ENCODE assay signal across 9 cellular contexts in genomic region chr20:46683939-46684750, GRCh38. TPM values are rescaled to one million over a fixed set of nuclear protein-coding genes. Genes with fewer than 3 reads are reported as not detected.
DNase-seq lines count a peak whose midpoint lies in the region; ATAC-seq, FAIRE-seq and TF ChIP-seq lines count a peak whose summit lies in the region.
"Had no signal": no experiment of that assay in that cellular context is flagged by ENCODE, and none has a peak within 500 bp of the region (broad histone marks: within the 10 kb centered on the region; RNA-seq: fewer than 3 reads in every experiment).

No MANE protein-coding gene starts in this region.

- in situ Hi-C loops in HepG2 (cut with HindIII; ENCODE audit: extremely low pct_ligation_motif_present, low pct_unique_long_range_greater_than_20kb), result loop anchor here (5.0 kb wide), 3 partner anchors 37 to 162 kb away; no protein-coding TSS in a partner anchor

- intact Hi-C loops in colonic mucosa (cut with DNase I) (loop anchor here (5.0 to 10.0 kb wide), 2 partner anchors 119 to 162 kb away; no protein-coding TSS in a partner anchor), HepG2 (cut with micrococcal nuclease; ENCODE audit: unreplicated experiment) (no loop called here), vagina (cut with DNase I) (loop anchor here (10.0 kb wide), 1 partner anchor 119 kb away; no protein-coding TSS in a partner anchor)

- no peak overlapping the region for H3K27ac ChIP-seq in colonic mucosa
- H3K27ac ChIP-seq in HepG2 (ENCODE audit: extremely low read length, insufficient read depth, low read length), result no peak overlapping the region
- peak overlapping the region; percentile 75 for H3K27ac ChIP-seq in vagina

- H3K27me3 Mint-ChIP-seq in activated naive CD8-positive, alpha-beta T cell treated with anti-CD3 and anti-CD28 coated beads for 36 hours, result no peaks in the 10 kb centered on the region
- no peaks in the 10 kb centered on the region for H3K27me3 Mint-ChIP-seq in activated naive CD8-positive, alpha-beta T cell treated with anti-CD3 and anti-CD28 coated beads, Interleukin-2, amount 50 U/mL, for 24 hours
- H3K27me3 Mint-ChIP-seq in activated T-cell treated with anti-CD3 and anti-CD28 coated beads, Interleukin-2, amount 50 U/mL, for 72 hours (ENCODE audit: low read depth), result no peaks in the 10 kb centered on the region

- H3K4me3 ChIP-seq in colonic mucosa, result no peak overlapping the region
- H3K4me3 ChIP-seq in HepG2 (replicated peaks in 1 of 3; ENCODE audit: insufficient read depth in 1 of 3, low read depth in 2 of 3, low read length in 3 of 3), result no peak overlapping the region
- H3K4me3 ChIP-seq in vagina, result peak overlapping the region; percentile 7 to 24

- peaks cover 38% of the 10 kb centered on the region for H3K79me2 ChIP-seq in HepG2 (ENCODE audit: insufficient read depth, low read length)

- TF ChIP-seq EP300 in HepG2 (IDR thresholded peaks at IDR 0.05; ENCODE audit: low read depth in 2 of 2, low read length in 2 of 2) (no peak), HepG2 (CRISPR knock-in tag; IDR thresholded peaks at IDR 0.05; ENCODE audit: borderline replicate concordance) (no peak)

- H3K9me3 Mint-ChIP-seq in activated naive CD8-positive, alpha-beta T cell treated with anti-CD3 and anti-CD28 coated beads for 36 hours, result no peaks in the 10 kb centered on the region
- no peaks in the 10 kb centered on the region for H3K9me3 Mint-ChIP-seq in activated naive CD8-positive, alpha-beta T cell treated with anti-CD3 and anti-CD28 coated beads, Interleukin-2, amount 50 U/mL, for 24 hours
- no peaks in the 10 kb centered on the region for H3K9me3 Mint-ChIP-seq in activated T-cell treated with anti-CD3 and anti-CD28 coated beads, Interleukin-2, amount 50 U/mL, for 72 hours

- POLR2A ChIA-PET in HepG2 (lab: Yijun Ruan, JAX), result no interaction called here

- no peaks in the 10 kb centered on the region for H3K36me3 ChIP-seq in colonic mucosa
- peaks cover 3 to 10% of the 10 kb centered on the region in 2 experiments; a peak in 3 of 5 replicates for H3K36me3 ChIP-seq in HepG2 (replicated peaks in 1 of 2; ENCODE audit: control insufficient read depth in 1 of 2, insufficient read depth in 2 of 2, low read length in 2 of 2)
- H3K36me3 ChIP-seq in vagina, result peaks cover 0 to 12% of the 10 kb centered on the region in 2 donors

- DNase-seq in activated naive CD8-positive, alpha-beta T cell treated with anti-CD3 and anti-CD28 coated beads for 36 hours, result no peak
- no peak for DNase-seq in activated naive CD8-positive, alpha-beta T cell treated with anti-CD3 and anti-CD28 coated beads, Interleukin-2, amount 50 U/mL, for 24 hours
- DNase-seq in colonic mucosa, result peak; percentile 53
- DNase-seq in HepG2 (ENCODE audit: low spot score), result no peak
- no peak for DNase-seq in vagina (ENCODE audit: extremely low spot score in 2 of 2)
- DNase-seq in activated T-cell treated with anti-CD3 and anti-CD28 coated beads, Interleukin-2, amount 50 U/mL, for 72 hours, result no peak
- no peak for DNase-seq in NCI-H2227 treated with DMSO at 0.1 percent for 48 hours (lab: John Stamatoyannopoulos, UW)
- DNase-seq in activated CD4-positive, alpha-beta T cell treated with anti-CD3 and anti-CD28 coated beads, Interleukin-2, amount 50 U/mL, for 1 hour, result no peak

- WGBS in HepG2 (ENCODE audit: low lambda C conversion rate), result 91% methylated on average over 23 of the region's 23 CpGs

- BruUV-seq in HepG2 (replicated peaks; lab: Mats Ljungman, UMichigan), result no TSS peak

- H4K20me1 ChIP-seq in HepG2 (ENCODE audit: insufficient read depth, low read length), result no peaks in the 10 kb centered on the region

- TF ChIP-seq CTCF in colonic mucosa (IDR thresholded peaks at IDR 0.05) (no peak), HepG2 (CRISPR knock-in tag; IDR thresholded peaks at IDR 0.05) (no peak), vagina (IDR thresholded peaks at IDR 0.05) (no peak)

- no peak overlapping the region for H3K4me2 ChIP-seq in HepG2 (ENCODE audit: low read depth, low read length)

- H3K27me3 ChIP-seq in colonic mucosa (no peaks in the 10 kb centered on the region), HepG2 (ENCODE audit: control insufficient read depth in 1 of 2, insufficient read depth in 2 of 2, low read length in 2 of 2) (peaks cover 0 to 5% of the 10 kb centered on the region in 2 experiments; a peak in 1 of 5 replicates), vagina (no peaks in the 10 kb centered on the region)

- no peak for TF ChIP-seq POLR2A in HepG2 (IDR thresholded peaks at IDR 0.05; ENCODE audit: insufficient read depth in 1 of 2, low read depth in 2 of 2, low read length in 2 of 2)
- TF ChIP-seq POLR2A in vagina (IDR thresholded peaks at IDR 0.05), result no peak

- FAIRE-seq in HepG2 (lab: Jason Lieb, UNC), result no peak

- H3K9me3 ChIP-seq in colonic mucosa, result no peaks in the 10 kb centered on the region
- H3K9me3 ChIP-seq in HepG2 (ENCODE audit: low read length), result no peaks in the 10 kb centered on the region
- no peaks in the 10 kb centered on the region for H3K9me3 ChIP-seq in vagina

- no peak overlapping the region for H2AFZ ChIP-seq in HepG2 (ENCODE audit: low read length)

- no peak overlapping the region for H3K9ac ChIP-seq in colonic mucosa (ENCODE audit: low read depth in 2 of 2, low read length in 2 of 2)
- H3K9ac ChIP-seq in HepG2 (ENCODE audit: insufficient read depth, low read depth, low read length), result no peak overlapping the region

- peaks cover 56% of the 10 kb centered on the region for H3K4me1 Mint-ChIP-seq in activated naive CD8-positive, alpha-beta T cell treated with anti-CD3 and anti-CD28 coated beads for 36 hours
- peaks cover 56% of the 10 kb centered on the region for H3K4me1 Mint-ChIP-seq in activated naive CD8-positive, alpha-beta T cell treated with anti-CD3 and anti-CD28 coated beads, Interleukin-2, amount 50 U/mL, for 24 hours
- peaks cover 62% of the 10 kb centered on the region for H3K4me1 Mint-ChIP-seq in activated T-cell treated with anti-CD3 and anti-CD28 coated beads, Interleukin-2, amount 50 U/mL, for 72 hours (ENCODE audit: low read depth)

- no peak overlapping the region for H3K4me3 Mint-ChIP-seq in activated naive CD8-positive, alpha-beta T cell treated with anti-CD3 and anti-CD28 coated beads for 36 hours
- H3K4me3 Mint-ChIP-seq in activated naive CD8-positive, alpha-beta T cell treated with anti-CD3 and anti-CD28 coated beads, Interleukin-2, amount 50 U/mL, for 24 hours, result no peak overlapping the region
- no peak overlapping the region for H3K4me3 Mint-ChIP-seq in activated T-cell treated with anti-CD3 and anti-CD28 coated beads, Interleukin-2, amount 50 U/mL, for 72 hours

- H3K27ac Mint-ChIP-seq in activated naive CD8-positive, alpha-beta T cell treated with anti-CD3 and anti-CD28 coated beads for 36 hours, result peak overlapping the region; percentile 3
- no peak overlapping the region for H3K27ac Mint-ChIP-seq in activated naive CD8-positive, alpha-beta T cell treated with anti-CD3 and anti-CD28 coated beads, Interleukin-2, amount 50 U/mL, for 24 hours
- no peak overlapping the region for H3K27ac Mint-ChIP-seq in activated T-cell treated with anti-CD3 and anti-CD28 coated beads, Interleukin-2, amount 50 U/mL, for 72 hours

- H3K4me1 ChIP-seq in colonic mucosa, result peaks cover 10% of the 10 kb centered on the region
- peaks cover 85% of the 10 kb centered on the region for H3K4me1 ChIP-seq in HepG2 (ENCODE audit: insufficient read depth, low read length)
- peaks cover 68% of the 10 kb centered on the region for H3K4me1 ChIP-seq in vagina

- H3K36me3 Mint-ChIP-seq in activated naive CD8-positive, alpha-beta T cell treated with anti-CD3 and anti-CD28 coated beads for 36 hours, result peaks cover 21% of the 10 kb centered on the region
- peaks cover 24% of the 10 kb centered on the region for H3K36me3 Mint-ChIP-seq in activated naive CD8-positive, alpha-beta T cell treated with anti-CD3 and anti-CD28 coated beads, Interleukin-2, amount 50 U/mL, for 24 hours (ENCODE audit: low read depth)
- peaks cover 11 to 13% of the 10 kb centered on the region in 2 donors for H3K36me3 Mint-ChIP-seq in activated T-cell treated with anti-CD3 and anti-CD28 coated beads, Interleukin-2, amount 50 U/mL, for 72 hours (ENCODE audit: insufficient read depth in 2 of 2)

- no peak for ATAC-seq in activated naive CD8-positive, alpha-beta T cell treated with anti-CD3 and anti-CD28 coated beads, Interleukin-2, amount 50 U/mL, for 24 hours
- no peak; the same call in 2 of the 3 replicates for ATAC-seq in HepG2
- ATAC-seq in activated T-cell treated with anti-CD3 and anti-CD28 coated beads, Interleukin-2, amount 50 U/mL, for 72 hours (replicated peaks in 1 of 2), result no peak

- TF ChIP-seq RAD21 in HepG2 (CRISPR knock-in tag; IDR thresholded peaks at IDR 0.05), result no peak

- CTCF ChIA-PET in HepG2 (lab: Yijun Ruan, JAX; ENCODE audit: low intra/inter-chr PET ratio, low total read pairs), result no interaction called here

RNA-seq across cellular contexts. Expression of gene TP53RK, which starts 5.1 kb away (rescaled TPM):
- 10 to 100 TPM; 13.4 to 13.6 TPM for total RNA-seq in activated naive CD8-positive, alpha-beta T cell treated with anti-CD3 and anti-CD28 coated beads for 36 hours
- total RNA-seq in colonic mucosa (10 to 100 TPM in 1 of 2 donors, 1 to 10 TPM in 1; 9.2 to 11.1 TPM), HepG2 (2016; rRNA removed; fragmentation: Illumina TruSeq; extraction: Trizol) (25.5 and 31.0 TPM in 2 replicates), vagina (27.7 TPM)
- 5.6 and 7.0 TPM in 2 replicates for total RNA-seq in HepG2 (2016; cell fraction: cytosol; rRNA removed; fragmentation: Illumina TruSeq; extraction: Trizol; ENCODE audit: low read depth)
- 26.0 and 33.1 TPM in 2 replicates for total RNA-seq in HepG2 (2016; cell fraction: insoluble cytoplasmic fraction; rRNA removed; fragmentation: Illumina TruSeq; extraction: Trizol)
- total RNA-seq in HepG2 (2016; cell fraction: membrane; rRNA removed; fragmentation: Illumina TruSeq; extraction: Trizol), result 12.6 and 14.4 TPM in 2 replicates
- total RNA-seq in HepG2 (2016; cell fraction: nucleus; rRNA removed; fragmentation: Illumina TruSeq; extraction: Trizol), result 15.4 and 17.9 TPM in 2 replicates
- polyA plus RNA-seq in HepG2 (2011; rRNA removed), result 11.3 and 12.9 TPM in 2 replicates
- polyA plus RNA-seq in HepG2 (2011; cell fraction: cytosol; rRNA removed), result 9.0 and 10.2 TPM in 2 replicates
- 4.4 and 5.3 TPM in 2 replicates for polyA plus RNA-seq in HepG2 (2011; cell fraction: nucleus; rRNA removed)
- polyA plus RNA-seq in HepG2 (2012), result 10.7 and 12.3 TPM in 2 replicates
- polyA plus RNA-seq in HepG2 (2016; cell fraction: cytosol; fragmentation: Illumina TruSeq; extraction: Trizol; ENCODE audit: low read depth), result 3.9 and 4.7 TPM in 2 replicates
- polyA plus RNA-seq in HepG2 (2016; cell fraction: insoluble cytoplasmic fraction; fragmentation: Illumina TruSeq; extraction: Trizol; ENCODE audit: low read depth), result 28.1 and 30.7 TPM in 2 replicates
- polyA plus RNA-seq in HepG2 (2016; cell fraction: membrane; fragmentation: Illumina TruSeq; extraction: Trizol; ENCODE audit: low read depth), result 7.3 and 9.0 TPM in 2 replicates
- polyA plus RNA-seq in HepG2 (2016; cell fraction: nucleus; fragmentation: Illumina TruSeq; extraction: Trizol; ENCODE audit: insufficient read depth, low read depth), result 18.2 and 18.6 TPM in 2 replicates
- 9.2 and 11.2 TPM in 2 replicates for polyA minus RNA-seq in HepG2 (2011; rRNA and poly(A)+ RNA removed; ENCODE audit: low replicate concordance)
- polyA minus RNA-seq in HepG2 (2011; cell fraction: cytosol; rRNA and poly(A)+ RNA removed), result 10.6 and 11.6 TPM in 2 replicates
- 12.6 and 13.1 TPM in 2 replicates for polyA minus RNA-seq in HepG2 (2011; cell fraction: nucleus; rRNA and poly(A)+ RNA removed)
- 10 to 100 TPM; 15.6 to 16.7 TPM for total RNA-seq in activated T-cell treated with anti-CD3 and anti-CD28 coated beads, Interleukin-2, amount 50 U/mL, for 72 hours

RNA-seq across cellular contexts. Expression of gene SLC2A10, which starts 25.3 kb away (rescaled TPM):
- total RNA-seq in activated naive CD8-positive, alpha-beta T cell treated with anti-CD3 and anti-CD28 coated beads for 36 hours, result under 1 TPM; 0.06 to 0.08 TPM
- 10 to 100 TPM; 28.3 to 43.6 TPM for total RNA-seq in colonic mucosa
- 9.6 and 16.0 TPM in 2 replicates for total RNA-seq in HepG2 (2016; rRNA removed; fragmentation: Illumina TruSeq; extraction: Trizol)
- total RNA-seq in HepG2 (2016; cell fraction: cytosol; rRNA removed; fragmentation: Illumina TruSeq; extraction: Trizol; ENCODE audit: low read depth), result 12.4 and 15.5 TPM in 2 replicates
- total RNA-seq in HepG2 (2016; cell fraction: insoluble cytoplasmic fraction; rRNA removed; fragmentation: Illumina TruSeq; extraction: Trizol), result 7.8 and 15.9 TPM in 2 replicates
- total RNA-seq in HepG2 (2016; cell fraction: membrane; rRNA removed; fragmentation: Illumina TruSeq; extraction: Trizol), result 13.5 and 14.9 TPM in 2 replicates
- 16.7 and 19.1 TPM in 2 replicates for total RNA-seq in HepG2 (2016; cell fraction: nucleus; rRNA removed; fragmentation: Illumina TruSeq; extraction: Trizol)
- 16.7 and 18.4 TPM in 2 replicates for polyA plus RNA-seq in HepG2 (2011; rRNA removed)
- 13.3 and 15.0 TPM in 2 replicates for polyA plus RNA-seq in HepG2 (2011; cell fraction: cytosol; rRNA removed)
- polyA plus RNA-seq in HepG2 (2011; cell fraction: nucleus; rRNA removed), result 17.7 and 19.3 TPM in 2 replicates
- 9.6 and 17.7 TPM in 2 replicates for polyA plus RNA-seq in HepG2 (2012)
- 13.4 and 16.9 TPM in 2 replicates for polyA plus RNA-seq in HepG2 (2016; cell fraction: cytosol; fragmentation: Illumina TruSeq; extraction: Trizol; ENCODE audit: low read depth)
- polyA plus RNA-seq in HepG2 (2016; cell fraction: insoluble cytoplasmic fraction; fragmentation: Illumina TruSeq; extraction: Trizol; ENCODE audit: low read depth), result 8.0 and 9.1 TPM in 2 replicates
- 10.5 and 11.4 TPM in 2 replicates for polyA plus RNA-seq in HepG2 (2016; cell fraction: membrane; fragmentation: Illumina TruSeq; extraction: Trizol; ENCODE audit: low read depth)
- polyA plus RNA-seq in HepG2 (2016; cell fraction: nucleus; fragmentation: Illumina TruSeq; extraction: Trizol; ENCODE audit: insufficient read depth, low read depth), result 19.6 and 21.1 TPM in 2 replicates
- 56.1 TPM in 1 of 2 replicates, not detected in the other for polyA minus RNA-seq in HepG2 (2011; rRNA and poly(A)+ RNA removed; ENCODE audit: low replicate concordance)
- polyA minus RNA-seq in HepG2 (2011; cell fraction: cytosol; rRNA and poly(A)+ RNA removed), result 17.8 and 20.0 TPM in 2 replicates
- 22.7 and 27.8 TPM in 2 replicates for polyA minus RNA-seq in HepG2 (2011; cell fraction: nucleus; rRNA and poly(A)+ RNA removed)
- total RNA-seq in vagina, result 21.6 TPM
- under 1 TPM in 1 of 2 donors, not detected in 1; 0.07 TPM for total RNA-seq in activated T-cell treated with anti-CD3 and anti-CD28 coated beads, Interleukin-2, amount 50 U/mL, for 72 hours
- polyA plus RNA-seq: neural cell had no signal

RNA-seq across cellular contexts. Expression of gene SLC13A3, which starts 32.9 kb away (rescaled TPM):
- total RNA-seq in activated naive CD8-positive, alpha-beta T cell treated with anti-CD3 and anti-CD28 coated beads for 36 hours, result not detected
- under 1 TPM; 0.08 to 0.25 TPM for total RNA-seq in colonic mucosa
- total RNA-seq in HepG2 (2016; rRNA removed; fragmentation: Illumina TruSeq; extraction: Trizol), result 27.9 and 66.5 TPM in 2 replicates
- total RNA-seq in HepG2 (2016; cell fraction: cytosol; rRNA removed; fragmentation: Illumina TruSeq; extraction: Trizol; ENCODE audit: low read depth), result 23.8 and 30.4 TPM in 2 replicates
- total RNA-seq in HepG2 (2016; cell fraction: insoluble cytoplasmic fraction; rRNA removed; fragmentation: Illumina TruSeq; extraction: Trizol), result 29.2 and 65.4 TPM in 2 replicates
- 25.6 and 35.7 TPM in 2 replicates for total RNA-seq in HepG2 (2016; cell fraction: membrane; rRNA removed; fragmentation: Illumina TruSeq; extraction: Trizol)
- 59.9 and 65.1 TPM in 2 replicates for total RNA-seq in HepG2 (2016; cell fraction: nucleus; rRNA removed; fragmentation: Illumina TruSeq; extraction: Trizol)
- 63.3 and 76.0 TPM in 2 replicates for polyA plus RNA-seq in HepG2 (2011; rRNA removed)
- 40.8 and 74.9 TPM in 2 replicates for polyA plus RNA-seq in HepG2 (2011; cell fraction: cytosol; rRNA removed)
- 88.1 and 138 TPM in 2 replicates for polyA plus RNA-seq in HepG2 (2011; cell fraction: nucleus; rRNA removed)
- polyA plus RNA-seq in HepG2 (2012), result 42.2 and 59.1 TPM in 2 replicates
- polyA plus RNA-seq in HepG2 (2016; cell fraction: cytosol; fragmentation: Illumina TruSeq; extraction: Trizol; ENCODE audit: low read depth), result 25.1 and 35.1 TPM in 2 replicates
- 30.5 and 31.8 TPM in 2 replicates for polyA plus RNA-seq in HepG2 (2016; cell fraction: insoluble cytoplasmic fraction; fragmentation: Illumina TruSeq; extraction: Trizol; ENCODE audit: low read depth)
- polyA plus RNA-seq in HepG2 (2016; cell fraction: membrane; fragmentation: Illumina TruSeq; extraction: Trizol; ENCODE audit: low read depth), result 24.6 and 30.2 TPM in 2 replicates
- polyA plus RNA-seq in HepG2 (2016; cell fraction: nucleus; fragmentation: Illumina TruSeq; extraction: Trizol; ENCODE audit: insufficient read depth, low read depth), result 99.0 and 99.2 TPM in 2 replicates
- polyA minus RNA-seq in HepG2 (2011; rRNA and poly(A)+ RNA removed; ENCODE audit: low replicate concordance), result 0.42 and 193 TPM in 2 replicates
- 32.3 and 43.5 TPM in 2 replicates for polyA minus RNA-seq in HepG2 (2011; cell fraction: cytosol; rRNA and poly(A)+ RNA removed)
- polyA minus RNA-seq in HepG2 (2011; cell fraction: nucleus; rRNA and poly(A)+ RNA removed), result 50.4 and 63.9 TPM in 2 replicates
- total RNA-seq in vagina, result 1.2 TPM
- under 1 TPM in 1 of 2 donors, not detected in 1; 0.21 TPM for total RNA-seq in activated T-cell treated with anti-CD3 and anti-CD28 coated beads, Interleukin-2, amount 50 U/mL, for 72 hours

Comparison
In these comparisons a context has a peak if more than half of its experiments do, and no peak if none do; other contexts are left out.
1. H3K4me3 ChIP-seq: peak in vagina (2 of 2); none in colonic mucosa (single experiment) and HepG2 (0 of 3).
2. RNA of gene SLC2A10, which starts 25.3 kb away (total RNA-seq): 28.3 to 43.6 TPM in colonic mucosa, 21.6 TPM in vagina (single experiment) and 7.8 to 19.1 TPM in HepG2; 0.06 to 0.08 TPM in activated naive CD8-positive, alpha-beta T cell treated with anti-CD3 and anti-CD28 coated beads for 36 hours and 0.07 TPM in activated T-cell treated with anti-CD3 and anti-CD28 coated beads, Interleukin-2, amount 50 U/mL, for 72 hours; every median in the first group is over 4 times any median in the second.
3. RNA of gene SLC13A3, which starts 32.9 kb away (total RNA-seq): 23.8 to 66.5 TPM in HepG2; 1.2 TPM in vagina (single experiment), 0.08 to 0.25 TPM in colonic mucosa, 0.21 TPM in activated T-cell treated with anti-CD3 and anti-CD28 coated beads, Interleukin-2, amount 50 U/mL, for 72 hours and not detected in activated naive CD8-positive, alpha-beta T cell treated with anti-CD3 and anti-CD28 coated beads for 36 hours; every median in the first group is over 10 times any median in the second.